ENCODE assay signal across 15 cellular contexts in the genomic region with DNA sequence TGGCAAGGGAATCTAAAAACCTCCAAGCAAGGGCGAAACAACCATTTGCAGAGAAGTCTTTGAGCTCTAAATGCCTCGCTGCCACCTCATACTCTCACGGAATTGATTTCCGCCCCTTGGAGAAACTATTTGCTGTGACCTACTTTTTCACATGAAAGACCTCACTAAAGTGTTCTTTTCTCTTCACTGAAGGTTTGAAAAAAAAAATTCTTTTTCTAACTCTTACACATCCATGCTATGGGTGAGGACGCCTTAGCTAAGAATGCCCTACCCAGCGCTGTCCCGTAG.
DNase-seq lines count a peak whose midpoint lies in the region; ATAC-seq and TF ChIP-seq lines count a peak whose summit lies in the region.
"Had no signal": no experiment of that assay in that cellular context is flagged by ENCODE, and none has a peak within 500 bp of the region (broad histone marks: within the 10 kb centered on the region; RNA-seq: fewer than 3 reads in every experiment).

No MANE protein-coding gene starts in this region.

- H3K79me2 ChIP-seq in osteoblast (ENCODE audit: insufficient read depth, low read length) (no peaks in the 10 kb centered on the region), trophoblast cell (ENCODE audit: control insufficient read depth, insufficient read depth, low read length, poor library complexity) (no peaks in the 10 kb centered on the region)

- H4K12ac ChIP-seq in trophoblast cell (ENCODE audit: low read depth, low read length): no peak overlapping the region

- no peak overlapping the region for H2BK5ac ChIP-seq in trophoblast cell (ENCODE audit: low read depth, low read length, poor library complexity)

- no peak overlapping the region for H3K18ac ChIP-seq in trophoblast cell (ENCODE audit: low read length)

- no peak overlapping the region for H3K23ac ChIP-seq in trophoblast cell (ENCODE audit: low read length)

- no peaks in the 10 kb centered on the region for H4K20me1 ChIP-seq in osteoblast (ENCODE audit: insufficient read depth, low read length)

- no peak overlapping the region for H4K8ac ChIP-seq in trophoblast cell (ENCODE audit: low read depth, low read length)

- peaks cover 11% of the 10 kb centered on the region for H3K27me3 ChIP-seq in BJ (ENCODE audit: control insufficient read depth, insufficient read depth, low read length)
- peaks cover 23% of the 10 kb centered on the region for H3K27me3 ChIP-seq in osteoblast (ENCODE audit: insufficient read depth, low read length)
- no peaks in the 10 kb centered on the region for H3K27me3 ChIP-seq in trophoblast cell (ENCODE audit: insufficient read depth, low read length)
- H3K27me3 ChIP-seq: breast epithelium, neutrophil had no signal

- no peak for ATAC-seq in HG02642 (IDR thresholded peaks at IDR 0.05; ENCODE audit: poor library complexity, unreplicated experiment)

- H3K4me3 ChIP-seq in BJ (ENCODE audit: low read depth, low read length) (peak overlapping the region; percentile 30), osteoblast (ENCODE audit: insufficient read depth, low read length) (no peak overlapping the region), trophoblast cell (ENCODE audit: low read depth, low read length) (no peak overlapping the region)

- no CpG with 5 or more reads among the region's 7 CpGs for WGBS in trophoblast cell (ENCODE audit: extremely low coverage, insufficient coverage, insufficient read length)

- H2AFZ ChIP-seq in osteoblast (ENCODE audit: low read length) (no peak overlapping the region), trophoblast cell (ENCODE audit: insufficient read depth, low read length, poor library complexity) (no peak overlapping the region)

- H3K36me3 ChIP-seq in BJ (ENCODE audit: control insufficient read depth, insufficient read depth, low read length) (no peaks in the 10 kb centered on the region), osteoblast (ENCODE audit: insufficient read depth, low read length) (no peaks in the 10 kb centered on the region), trophoblast cell (ENCODE audit: control insufficient read depth in 1 of 2, insufficient read depth in 2 of 2, low read length in 2 of 2) (no peaks in the 10 kb centered on the region)
- H3K36me3 ChIP-seq: breast epithelium, neutrophil had no signal

- no peak overlapping the region for H2AK5ac ChIP-seq in trophoblast cell (ENCODE audit: low read length)

- peaks cover 7% of the 10 kb centered on the region for H3K4me1 ChIP-seq in osteoblast (ENCODE audit: insufficient read depth, low read length)
- no peaks in the 10 kb centered on the region for H3K4me1 ChIP-seq in trophoblast cell (ENCODE audit: control insufficient read depth in 1 of 2, insufficient read depth in 2 of 2, low read length in 2 of 2)
- H3K4me1 ChIP-seq: breast epithelium had no signal

- H3K14ac ChIP-seq in trophoblast cell (ENCODE audit: low read length): no peak overlapping the region

- POLR2A ChIA-PET in BJ (lab: Charles Lee): interaction anchor here (0.7 kb wide), 1 partner anchor 8 kb away, joined by 3 read pairs; no protein-coding TSS in a partner anchor

- H3K9me3 ChIP-seq in osteoblast (ENCODE audit: low read depth, low read length) (no peaks in the 10 kb centered on the region), trophoblast cell (ENCODE audit: insufficient read depth, low read depth, low read length) (no peaks in the 10 kb centered on the region)
- H3K9me3 ChIP-seq: breast epithelium, neutrophil had no signal

- no peak for DNase-seq in BJ (ENCODE audit: low read depth)
- DNase-seq in GM03348 (ENCODE audit: low spot score): peak; percentile 25
- DNase-seq in central memory CD4-positive, alpha-beta T cell: peak; percentile 6
- no peak for DNase-seq in osteoblast (ENCODE audit: insufficient read length, low spot score, missing footprints)
- no peak for DNase-seq in stimulated activated CD4-positive, alpha-beta T cell treated with anti-CD3 and anti-CD28 coated beads, Interleukin-2, amount 100 ng/mL, for 24 hours
- DNase-seq in nucleus accumbens (lab: John Stamatoyannopoulos, UW): no peak
- no peak for DNase-seq in trophoblast cell
- DNase-seq: activated CD4-positive, alpha-beta memory T cell treated with anti-CD3 and anti-CD28 coated beads, Interleukin-2, amount 10 ng/mL, durations not matched to agents 7 days and 5 days; activated T-cell treated with anti-CD3 and anti-CD28 coated beads, Interleukin-2, amount 50 U/mL, for 24 hours; NCI-H1105 treated with DMSO at 0.1 percent for 48 hours; NCI-H2107; NCI-H510A had no signal

- CTCF ChIA-PET in BJ (lab: Yijun Ruan, JAX): no interaction called here

- H2BK12ac ChIP-seq in trophoblast cell (ENCODE audit: low read length): no peak overlapping the region

- no peak for TF ChIP-seq CTCF in BJ (IDR thresholded peaks at IDR 0.05; ENCODE audit: insufficient read depth, low read depth, low read length)
- TF ChIP-seq CTCF in osteoblast (IDR thresholded peaks at IDR 0.05; ENCODE audit: extremely low read depth, low read depth, low read length): no peak

- no peaks in the 10 kb centered on the region for H3K79me1 ChIP-seq in trophoblast cell (ENCODE audit: low read length)

- no peak overlapping the region for H3K9ac ChIP-seq in trophoblast cell (ENCODE audit: low read length)

- H2BK120ac ChIP-seq in trophoblast cell (ENCODE audit: insufficient read depth, low read length, poor library complexity): no peak overlapping the region

- no peak overlapping the region for H3K4ac ChIP-seq in trophoblast cell (ENCODE audit: low read depth, low read length)

- H3K4me2 ChIP-seq in osteoblast (ENCODE audit: insufficient read depth, low read length) (peak overlapping the region; percentile 74), trophoblast cell (ENCODE audit: low read length) (no peak overlapping the region)

- no peak overlapping the region for H3K27ac ChIP-seq in osteoblast (ENCODE audit: low read depth, low read length)
- H3K27ac ChIP-seq in trophoblast cell (ENCODE audit: low read depth, low read length): no peak overlapping the region
- H3K27ac ChIP-seq: breast epithelium, neutrophil had no signal

- no peak overlapping the region for H4K91ac ChIP-seq in trophoblast cell (ENCODE audit: low read depth, low read length)

Comparison
In these comparisons a context has a peak if more than half of its experiments do, and no peak if none do; other contexts are left out.
1. DNase-seq: peak in GM03348 (single experiment) and central memory CD4-positive, alpha-beta T cell (single experiment); none in BJ (single experiment), osteoblast (single experiment), stimulated activated CD4-positive, alpha-beta T cell treated with anti-CD3 and anti-CD28 coated beads, Interleukin-2, amount 100 ng/mL, for 24 hours (0 of 2), nucleus accumbens (0 of 56) and trophoblast cell (0 of 2).